In the genomic region with DNA sequence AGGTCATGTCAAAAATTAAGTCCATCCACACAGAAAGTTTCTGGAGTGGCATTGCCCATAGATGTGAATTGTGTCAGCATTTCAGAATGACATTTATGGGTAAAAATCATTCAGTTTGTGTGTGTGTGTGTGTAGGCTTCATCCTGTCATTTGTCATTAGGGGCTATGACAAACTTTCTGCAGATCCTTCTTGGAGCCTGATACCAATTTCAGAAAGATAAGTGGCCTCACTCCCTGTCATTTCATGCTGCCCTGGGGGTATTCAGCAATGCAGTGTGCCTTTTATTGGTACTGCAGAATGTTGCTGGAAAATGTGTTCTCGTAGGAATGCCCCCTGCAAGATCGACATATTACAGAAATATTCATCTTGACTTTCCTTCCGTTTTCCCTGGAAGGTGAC, we compare ENCODE assay signal across 24 cellular contexts.
"Had no signal": no experiment of that assay in that cellular context is flagged by ENCODE, and none has a peak within 500 bp of the region (broad histone marks: within the 10 kb centered on the region; RNA-seq: fewer than 3 reads in every experiment).

No MANE protein-coding gene starts in this region.

- H3K9me3 ChIP-seq: colonic mucosa, esophagus muscularis mucosa, esophagus squamous epithelium, gastrocnemius medialis, gastroesophageal sphincter had no signal

- H3K4me1 ChIP-seq: colonic mucosa, esophagus muscularis mucosa, esophagus squamous epithelium, foreskin keratinocyte, gastrocnemius medialis, gastroesophageal sphincter, heart left ventricle, heart right ventricle had no signal

- DNase-seq: colonic mucosa; cortex of kidney; dermis blood vessel endothelial cell; dorsolateral prefrontal cortex; effector CD4-positive, alpha-beta T cell; effector CD8-positive, alpha-beta T cell; effector memory CD4-positive, alpha-beta T cell; effector memory CD8-positive, alpha-beta T cell; endodermal cell; erythroblast; esophagus squamous epithelium; foreskin fibroblast; foreskin keratinocyte; foreskin melanocyte; gastrocnemius medialis; glutamatergic neuron; head of caudate nucleus; heart left ventricle; heart right ventricle had no signal

- H3K36me3 ChIP-seq: colonic mucosa, esophagus muscularis mucosa, esophagus squamous epithelium, gastrocnemius medialis, gastroesophageal sphincter, heart left ventricle, heart right ventricle had no signal

- ATAC-seq: effector memory CD8-positive, alpha-beta T cell; esophagus mucosa; foreskin keratinocyte; gastrocnemius medialis; gastroesophageal sphincter; heart left ventricle; heart right ventricle had no signal

- H3K4me3 ChIP-seq: colonic mucosa, coronary artery, dorsolateral prefrontal cortex, esophagus muscularis mucosa, esophagus squamous epithelium, gastrocnemius medialis, gastroesophageal sphincter, heart left ventricle, heart right ventricle had no signal

- H3K27ac ChIP-seq: colonic mucosa, coronary artery, dorsolateral prefrontal cortex, epithelial cell of prostate, esophagus muscularis mucosa, esophagus squamous epithelium, foreskin keratinocyte, gastrocnemius medialis, gastroesophageal sphincter, heart left ventricle, heart right ventricle had no signal

- H3K27me3 ChIP-seq: colonic mucosa, esophagus muscularis mucosa, esophagus squamous epithelium, foreskin keratinocyte, gastrocnemius medialis, gastroesophageal sphincter, heart left ventricle, heart right ventricle had no signal
